In the genomic region with DNA sequence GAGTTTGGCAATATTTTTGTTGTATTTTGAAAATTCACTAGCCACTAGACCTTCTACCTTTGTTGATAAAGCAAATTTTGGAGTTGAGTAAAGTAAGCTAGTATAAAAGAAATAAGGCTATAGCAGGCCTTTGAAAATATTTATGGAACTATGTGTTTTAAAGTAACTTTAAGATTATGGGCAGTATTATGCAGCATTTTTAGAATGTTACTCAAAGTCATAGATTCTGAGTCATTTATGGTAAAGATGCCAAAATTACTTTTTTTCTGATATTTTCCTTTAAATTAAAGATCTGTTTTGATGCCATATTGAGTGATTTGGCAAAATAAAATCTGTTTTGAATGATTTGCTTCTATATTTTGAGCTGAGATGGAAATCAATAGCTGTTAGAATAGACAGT, we compare ENCODE assay signal across 19 cellular contexts.
"Had no signal": no experiment of that assay in that cellular context is flagged by ENCODE, and none has a peak within 500 bp of the region (broad histone marks: within the 10 kb centered on the region; RNA-seq: fewer than 3 reads in every experiment).

No MANE protein-coding gene starts in this region.

- H3K36me3 ChIP-seq: tibial nerve, uterus had no signal

- H3K27me3 ChIP-seq: tibial nerve, uterus had no signal

- DNase-seq: activated CD4-positive, alpha-beta T cell treated with anti-CD3 and anti-CD28 coated beads, Interleukin-2, amount 50 U/mL, for 4 hours; activated gamma-delta T cell; activated naive CD8-positive, alpha-beta T cell treated with anti-CD3 and anti-CD28 coated beads for 36 hours; activated T-cell treated with anti-CD3 and anti-CD28 coated beads, Interleukin-2, amount 50 U/mL, for 24 hours; anterior cingulate cortex; cerebellar nuclear complex; dermis blood vessel endothelial cell; glutamatergic neuron; hypothalamus; kidney glomerular epithelial cell; mesendoderm; posterior cingulate gyrus; stimulated activated naive CD4-positive, alpha-beta T cell treated with Interleukin-2 at 50 U/mL for 16 hours; substantia nigra; T-cell; T-helper 9 cell; uterus had no signal

- H3K4me3 Mint-ChIP-seq: activated naive CD8-positive, alpha-beta T cell treated with anti-CD3 and anti-CD28 coated beads for 36 hours; T-cell had no signal

- H3K27ac ChIP-seq: uterus had no signal

- H3K9me3 ChIP-seq: uterus had no signal

- H3K9me3 Mint-ChIP-seq: activated naive CD8-positive, alpha-beta T cell treated with anti-CD3 and anti-CD28 coated beads for 36 hours; activated T-cell treated with anti-CD3 and anti-CD28 coated beads, Interleukin-2, amount 50 U/mL, for 24 hours; natural killer cell treated with Interleukin-12 subunit alpha and Interleukin-12 subunit beta and Interleukin-15 and Interleukin-18, amount 100 ng/mL, for 72 hours; T-cell had no signal

- H3K27me3 Mint-ChIP-seq: activated naive CD8-positive, alpha-beta T cell treated with anti-CD3 and anti-CD28 coated beads for 36 hours; activated T-cell treated with anti-CD3 and anti-CD28 coated beads, Interleukin-2, amount 50 U/mL, for 24 hours; natural killer cell treated with Interleukin-12 subunit alpha and Interleukin-12 subunit beta and Interleukin-15 and Interleukin-18, amount 100 ng/mL, for 72 hours; T-cell had no signal

- H3K4me3 ChIP-seq: uterus had no signal

- ATAC-seq: natural killer cell treated with Interleukin-12 subunit alpha and Interleukin-12 subunit beta and Interleukin-15 and Interleukin-18, amount 100 ng/mL, for 72 hours; T-cell had no signal

- H3K27ac Mint-ChIP-seq: T-cell had no signal
